3 cellular contexts compared by ENCODE assay signal in the genomic region with DNA sequence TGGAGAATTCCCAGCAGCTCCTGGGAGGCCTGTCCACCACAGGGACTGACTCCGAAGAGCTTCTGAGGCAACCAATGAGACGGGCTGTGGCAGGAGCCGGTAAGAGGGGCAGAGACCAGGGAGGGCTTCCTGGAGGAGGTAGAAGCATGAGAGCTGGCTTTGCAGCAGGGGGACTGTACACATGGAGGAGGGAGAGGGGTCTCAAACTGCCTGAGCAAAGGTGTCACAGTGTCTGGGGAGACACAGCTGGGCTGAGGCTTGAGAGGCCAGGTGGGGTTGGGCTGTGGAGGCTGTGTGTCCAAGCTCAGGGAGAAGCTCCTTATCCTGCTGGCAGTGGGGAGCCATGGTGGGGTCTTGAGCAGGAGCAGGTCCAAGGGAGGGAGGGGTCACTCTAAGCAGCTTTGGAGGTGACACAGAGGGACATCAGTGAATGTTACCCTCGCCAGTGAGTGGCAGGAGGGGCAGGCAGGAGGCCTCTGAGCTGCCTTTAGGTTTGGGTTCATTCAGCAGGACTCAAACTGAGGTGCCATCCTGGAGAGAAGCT.
TF ChIP-seq lines count a peak whose summit lies in the region.

No MANE protein-coding gene starts in this region.

TF ChIP-seq in A549, 52 proteins besides CTCF, POLR2A, EP300 and RAD21:
- peak; percentile 64 for TF ChIP-seq ZFP36 (IDR thresholded peaks at IDR 0.05; ENCODE audit: borderline replicate concordance, partially characterized antibody)
- TF ChIP-seq GATA3 (IDR thresholded peaks at IDR 0.05; ENCODE audit: borderline replicate concordance) = no peak
TF ChIP-seq in A549: peak in this region for 1.

TF ChIP-seq in IMR-90, 13 proteins besides CTCF, POLR2A, EP300 and RAD21:
- TF ChIP-seq BHLHE40 (IDR thresholded peaks at IDR 0.05; ENCODE audit: low read depth, low read length) (no peak), CHD1 (IDR thresholded peaks at IDR 0.05; ENCODE audit: low read depth, low read length) (no peak), MXI1 (IDR thresholded peaks at IDR 0.05; ENCODE audit: borderline replicate concordance, low read depth, low read length) (no peak), MAFK (IDR thresholded peaks at IDR 0.05; ENCODE audit: low read depth, low read length) (no peak), NFE2L2 (IDR thresholded peaks at IDR 0.05; ENCODE audit: low read depth, low read length) (no peak), MAZ (IDR thresholded peaks at IDR 0.05; ENCODE audit: borderline replicate concordance, low read depth, low read length) (no peak), FOS (IDR thresholded peaks at IDR 0.05; ENCODE audit: low read depth, low read length) (no peak), CEBPB (IDR thresholded peaks at IDR 0.05; ENCODE audit: low read depth, low read length) (no peak), SMC3 (IDR thresholded peaks at IDR 0.05; ENCODE audit: low read depth, low read length) (no peak), RFX5 (IDR thresholded peaks at IDR 0.05; ENCODE audit: low read depth, low read length) (no peak), USF2 (IDR thresholded peaks at IDR 0.05; ENCODE audit: low read depth, low read length) (no peak), ELK1 (IDR thresholded peaks at IDR 0.05; ENCODE audit: borderline replicate concordance, low read depth, low read length) (no peak), RCOR1 (IDR thresholded peaks at IDR 0.05; ENCODE audit: insufficient replicate concordance, low read length) (no peak)

TF ChIP-seq in H1, 55 proteins besides CTCF, POLR2A, EP300 and RAD21:
- TF ChIP-seq KDM5A (IDR thresholded peaks at IDR 0.05; ENCODE audit: low read length) (no peak), RNF2 (IDR thresholded peaks at IDR 0.05; ENCODE audit: borderline replicate concordance, low read depth, low read length, missing control alignments, poor library complexity, severe bottlenecking) (no peak), KDM1A (IDR thresholded peaks at IDR 0.05; ENCODE audit: borderline replicate concordance, low read length) (0 out of 2 replicates have a peak, but pooled peaks have one; percentile 11)
